In the genomic region with DNA sequence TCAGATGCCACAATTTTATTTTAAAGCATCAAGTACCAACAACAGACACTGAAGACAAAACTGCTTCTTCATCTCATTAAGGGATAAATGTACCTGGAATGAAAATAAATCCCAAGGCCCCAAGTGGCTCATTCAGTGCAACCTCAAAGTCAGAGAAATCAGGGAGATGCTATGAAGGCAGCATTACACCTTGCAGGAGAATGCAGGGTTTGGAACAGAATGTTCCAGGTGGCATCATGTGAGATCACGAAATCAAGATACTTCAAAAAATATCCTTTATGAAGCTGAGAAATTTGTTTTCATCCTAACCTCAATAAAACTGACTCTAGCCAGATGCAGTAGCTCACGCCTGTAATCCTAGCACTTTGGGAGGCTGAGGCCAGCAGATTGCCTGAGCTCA, we compare ENCODE assay signal across 28 cellular contexts.
"Had no signal": no experiment of that assay in that cellular context is flagged by ENCODE, and none has a peak within 500 bp of the region (broad histone marks: within the 10 kb centered on the region; RNA-seq: fewer than 3 reads in every experiment).

No MANE protein-coding gene starts in this region.

- H3K4me1 Mint-ChIP-seq: stimulated activated effector memory CD8-positive, alpha-beta T cell treated with anti-CD3 and anti-CD28 coated beads, Interleukin-12 subunit alpha, Interleukin-12 subunit beta, amount 100 ng/mL, for 72 hours; stimulated activated memory B cell treated with anti-CD40 and anti-IgM and Interleukin-4, amounts not matched to agents 10 μg/mL and 1 μg/mL and 100 μg/mL, for 72 hours; stimulated activated naive B cell treated with anti-CD40 and anti-IgM and Interleukin-4, amounts not matched to agents 10 μg/mL and 1 μg/mL and 100 μg/mL, for 72 hours; stimulated activated naive CD8-positive, alpha-beta T cell treated with anti-CD3 and anti-CD28 coated beads, Interleukin-15, amount 100 ng/mL, for 72 hours had no signal

- DNase-seq: stimulated activated CD4-positive, alpha-beta T cell treated with anti-CD3 and anti-CD28 coated beads, Interleukin-2, amount 100 ng/mL, for 48 hours; stimulated activated CD4-positive, alpha-beta T cell treated with anti-CD3 and anti-CD28 coated beads, Interleukin-4, amount 100 ng/mL, for 1 hour; stimulated activated CD4-positive, alpha-beta T cell treated with anti-CD3 and anti-CD28 coated beads, Interleukin-4, amount 100 ng/mL, for 24 hours; stimulated activated CD4-positive, alpha-beta T cell treated with anti-CD3 and anti-CD28 coated beads, Interleukin-4, amount 100 ng/mL, for 4 hours; stimulated activated CD8-positive, alpha-beta memory T cell treated with anti-CD3 and anti-CD28 coated beads, Interleukin-4, amount 100 ng/mL, for 48 hours; stimulated activated naive B cell treated with anti-CD40 and anti-IgM and Interleukin-4, amounts not matched to agents 10 μg/mL and 1 μg/mL and 100 μg/mL, for 72 hours; stimulated activated naive CD4-positive, alpha-beta T cell; stimulated activated naive CD4-positive, alpha-beta T cell treated with Interleukin-2 at 50 U/mL for 16 hours; stimulated activated naive CD8-positive, alpha-beta T cell treated with anti-CD3 and anti-CD28 coated beads, Interleukin-15, amount 100 ng/mL, for 72 hours; stimulated activated naive CD8-positive, alpha-beta T cell treated with anti-CD3 and anti-CD28 coated beads, Interleukin-15, Interleukin-2, amounts not matched to agents 100 U/mL and 50 U/mL, for 24 hours; stomach; substantia nigra; testis; thyroid gland; transverse colon; trophoblast cell; upper lobe of left lung; upper lobe of right lung had no signal

- H3K27ac Mint-ChIP-seq: stimulated activated effector memory CD8-positive, alpha-beta T cell treated with anti-CD3 and anti-CD28 coated beads, Interleukin-12 subunit alpha, Interleukin-12 subunit beta, amount 100 ng/mL, for 72 hours; stimulated activated memory B cell treated with anti-CD40 and anti-IgM and Interleukin-4, amounts not matched to agents 10 μg/mL and 1 μg/mL and 100 μg/mL, for 72 hours; stimulated activated naive B cell treated with anti-CD40 and anti-IgM and Interleukin-4, amounts not matched to agents 10 μg/mL and 1 μg/mL and 100 μg/mL, for 72 hours; stimulated activated naive CD8-positive, alpha-beta T cell treated with anti-CD3 and anti-CD28 coated beads, Interleukin-15, amount 100 ng/mL, for 72 hours; stimulated activated naive CD8-positive, alpha-beta T cell treated with anti-CD3 and anti-CD28 coated beads, Interleukin-15, Interleukin-2, amounts not matched to agents 100 ng/mL and 50 ng/mL, for 24 hours; type B pancreatic cell had no signal

- ATAC-seq: stimulated activated effector memory CD8-positive, alpha-beta T cell treated with anti-CD3 and anti-CD28 coated beads, Interleukin-12 subunit alpha, Interleukin-12 subunit beta, amount 100 ng/mL, for 72 hours; stimulated activated memory B cell treated with anti-CD40 and anti-IgM and Interleukin-4, amounts not matched to agents 10 μg/mL and 1 μg/mL and 100 μg/mL, for 72 hours; stimulated activated naive B cell treated with anti-CD40 and anti-IgM and Interleukin-4, amounts not matched to agents 10 μg/mL and 1 μg/mL and 100 μg/mL, for 72 hours; stimulated activated naive CD8-positive, alpha-beta T cell treated with anti-CD3 and anti-CD28 coated beads, Interleukin-15, amount 100 ng/mL, for 72 hours; stimulated activated naive CD8-positive, alpha-beta T cell treated with anti-CD3 and anti-CD28 coated beads, Interleukin-15, Interleukin-2, amounts not matched to agents 100 U/mL and 50 U/mL, for 24 hours had no signal

- H3K36me3 Mint-ChIP-seq: stimulated activated effector memory CD8-positive, alpha-beta T cell treated with anti-CD3 and anti-CD28 coated beads, Interleukin-12 subunit alpha, Interleukin-12 subunit beta, amount 100 ng/mL, for 72 hours; stimulated activated memory B cell treated with anti-CD40 and anti-IgM and Interleukin-4, amounts not matched to agents 10 μg/mL and 1 μg/mL and 100 μg/mL, for 72 hours; stimulated activated naive B cell treated with anti-CD40 and anti-IgM and Interleukin-4, amounts not matched to agents 10 μg/mL and 1 μg/mL and 100 μg/mL, for 72 hours; type B pancreatic cell had no signal

- FAIRE-seq: urothelium cell line had no signal

- H3K4me3 Mint-ChIP-seq: stimulated activated effector memory CD8-positive, alpha-beta T cell treated with anti-CD3 and anti-CD28 coated beads, Interleukin-12 subunit alpha, Interleukin-12 subunit beta, amount 100 ng/mL, for 72 hours; stimulated activated memory B cell treated with anti-CD40 and anti-IgM and Interleukin-4, amounts not matched to agents 10 μg/mL and 1 μg/mL and 100 μg/mL, for 72 hours; stimulated activated naive B cell treated with anti-CD40 and anti-IgM and Interleukin-4, amounts not matched to agents 10 μg/mL and 1 μg/mL and 100 μg/mL, for 72 hours; stimulated activated naive CD8-positive, alpha-beta T cell treated with anti-CD3 and anti-CD28 coated beads, Interleukin-15, amount 100 ng/mL, for 72 hours; stimulated activated naive CD8-positive, alpha-beta T cell treated with anti-CD3 and anti-CD28 coated beads, Interleukin-15, Interleukin-2, amounts not matched to agents 100 ng/mL and 50 ng/mL, for 24 hours; type B pancreatic cell had no signal

- H3K9me3 Mint-ChIP-seq: stimulated activated effector memory CD8-positive, alpha-beta T cell treated with anti-CD3 and anti-CD28 coated beads, Interleukin-12 subunit alpha, Interleukin-12 subunit beta, amount 100 ng/mL, for 72 hours; stimulated activated memory B cell treated with anti-CD40 and anti-IgM and Interleukin-4, amounts not matched to agents 10 μg/mL and 1 μg/mL and 100 μg/mL, for 72 hours; stimulated activated naive CD8-positive, alpha-beta T cell treated with anti-CD3 and anti-CD28 coated beads, Interleukin-15, amount 100 ng/mL, for 72 hours; stimulated activated naive CD8-positive, alpha-beta T cell treated with anti-CD3 and anti-CD28 coated beads, Interleukin-15, Interleukin-2, amounts not matched to agents 100 ng/mL and 50 ng/mL, for 24 hours; type B pancreatic cell had no signal

- H3K27ac ChIP-seq: stomach, suprapubic skin, testis, thoracic aorta, thyroid gland, tibial artery, transverse colon, upper lobe of left lung, upper lobe of right lung, uterus, vagina had no signal
